In the genomic region with DNA sequence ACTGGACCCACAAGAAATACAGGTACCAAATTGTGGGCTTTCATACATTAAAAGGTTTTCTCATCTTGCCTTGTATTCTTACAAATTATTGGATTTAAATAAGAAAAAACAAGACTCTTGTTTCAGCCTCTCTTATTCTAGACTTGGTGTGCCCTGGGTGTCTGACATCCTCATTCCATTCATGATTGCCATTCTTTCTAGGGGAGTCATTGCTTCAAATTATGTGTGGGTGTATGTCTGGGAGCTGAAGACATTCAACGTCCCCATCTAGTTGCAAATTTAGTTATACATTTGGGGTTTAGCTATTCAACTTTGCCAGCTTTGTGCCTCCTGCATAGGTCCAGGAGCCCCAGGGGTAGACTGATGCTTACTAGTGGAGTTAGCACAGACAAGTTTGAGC, we compare ENCODE assay signal across 11 cellular contexts. TPM values are rescaled to one million over a fixed set of nuclear protein-coding genes. Genes with fewer than 3 reads are reported as not detected.
DNase-seq lines count a peak whose midpoint lies in the region; ATAC-seq and TF ChIP-seq lines count a peak whose summit lies in the region.
"Had no signal": no experiment of that assay in that cellular context is flagged by ENCODE, and none has a peak within 500 bp of the region (broad histone marks: within the 10 kb centered on the region; RNA-seq: fewer than 3 reads in every experiment).

No MANE protein-coding gene starts in this region.

- peaks cover 100% of the 10 kb centered on the region for H3K79me2 ChIP-seq in SK-N-SH (ENCODE audit: insufficient read depth)

- H4K20me1 ChIP-seq in SK-N-SH (ENCODE audit: insufficient read depth): no peaks in the 10 kb centered on the region; the same call in 1 of the 2 replicates

- H3K9me3 ChIP-seq in SK-N-SH: no peaks in the 10 kb centered on the region
- no peaks in the 10 kb centered on the region for H3K9me3 ChIP-seq in skeletal muscle satellite cell (replicated peaks; ENCODE audit: low read length)
- H3K9me3 ChIP-seq in sigmoid colon: no peaks in the 10 kb centered on the region

- H3K27me3 ChIP-seq in SK-N-SH (ENCODE audit: insufficient read depth): no peaks in the 10 kb centered on the region
- H3K27me3 ChIP-seq in skeletal muscle satellite cell (ENCODE audit: control insufficient read depth, insufficient read depth, low read length): no peaks in the 10 kb centered on the region
- H3K27me3 ChIP-seq in sigmoid colon: no peaks in the 10 kb centered on the region

- H3K4me2 ChIP-seq in SK-N-SH: peak overlapping the region; percentile 60
- peak overlapping the region; percentile 84 for H3K4me2 ChIP-seq in skeletal muscle satellite cell (ENCODE audit: low read length)

- H3K9ac ChIP-seq in SK-N-SH (peak overlapping the region; percentile 35; the same call in 1 of the 2 replicates), skeletal muscle satellite cell (ENCODE audit: low read depth, low read length) (peak overlapping the region; percentile 81)

- TF ChIP-seq CTCF in SK-N-SH (IDR thresholded peaks at IDR 0.05): no peak
- no peak for TF ChIP-seq CTCF in fibroblast of the aortic adventitia (IDR thresholded peaks at IDR 0.05; ENCODE audit: insufficient read depth, low read length)
- TF ChIP-seq CTCF in sigmoid colon (IDR thresholded peaks at IDR 0.05): no peak

- H3K27ac ChIP-seq in SK-N-SH (ENCODE audit: low read depth in 2 of 2, low read length in 1 of 2): peak overlapping the region; percentile 65 to 75; a peak in 3 of 4 replicates
- H3K27ac ChIP-seq in sigmoid colon: peak overlapping the region in 2 of 4 donors; percentile 27 to 41

- POLR2A ChIA-PET in SK-N-SH (lab: Yijun Ruan, JAX): no interaction called here

- ATAC-seq in left lobe of liver (no peak), HG02623 (IDR thresholded peaks at IDR 0.05; ENCODE audit: unreplicated experiment) (no peak)

- TF ChIP-seq POLR2A in sigmoid colon (IDR thresholded peaks at IDR 0.05): no peak

- H3K9me2 ChIP-seq in SK-N-SH: no peaks in the 10 kb centered on the region

- CTCF ChIA-PET in SK-N-SH (lab: Yijun Ruan, JAX): interaction anchor here (1.0 to 2.2 kb wide), 2 partner anchors 18 to 270 kb away, joined by 4 to 6 read pairs; a partner anchor contains a TSS

- peaks cover 3 to 18% of the 10 kb centered on the region in 2 experiments for H3K36me3 ChIP-seq in SK-N-SH (replicated peaks in 1 of 2; ENCODE audit: control insufficient read depth in 1 of 2, insufficient read depth in 2 of 2, low read length in 1 of 2)
- H3K36me3 ChIP-seq in skeletal muscle satellite cell (ENCODE audit: insufficient read depth, low read length): peaks cover 14% of the 10 kb centered on the region
- H3K36me3 ChIP-seq in sigmoid colon: no peaks in the 10 kb centered on the region

- DNase-seq in GM03348 (ENCODE audit: low spot score) (peak; percentile 87), SK-N-SH (no peak), fibroblast of the aortic adventitia (ENCODE audit: low read depth) (peak; percentile 82), left lobe of liver (ENCODE audit: low spot score) (no peak), sigmoid colon (no peak)
- no peak for DNase-seq in stimulated activated naive CD4-positive, alpha-beta T cell treated with Interleukin-2 at 50 U/mL for 16 hours (lab: John Stamatoyannopoulos, UW)
- DNase-seq: activated T-cell treated with anti-CD3 and anti-CD28 coated beads, Interleukin-2, amount 50 U/mL, for 48 hours; NCI-H1930; occipital lobe had no signal

- H2AFZ ChIP-seq in SK-N-SH (ENCODE audit: low read depth): peak overlapping the region; percentile 33; the same call in 1 of the 2 replicates

- no peak for TF ChIP-seq RAD21 in SK-N-SH (IDR thresholded peaks at IDR 0.05; ENCODE audit: low read length)

- intact Hi-C loops in sigmoid colon (cut with DNase I): no loop called here

- peaks cover 45% of the 10 kb centered on the region for H3F3A ChIP-seq in SK-N-SH (replicated peaks; ENCODE audit: insufficient read depth)

- peak in 1 of 2 experiments; percentile 45; a peak in 1 of 4 replicates for TF ChIP-seq EP300 in SK-N-SH (IDR thresholded peaks at IDR 0.05; ENCODE audit: borderline replicate concordance in 1 of 2, low read depth in 1 of 2, low read length in 1 of 2)
- TF ChIP-seq EP300 in sigmoid colon (IDR thresholded peaks at IDR 0.05): no peak

- H3K4me3 ChIP-seq in SK-N-SH (ENCODE audit: low read depth in 2 of 2, low read length in 1 of 2) (no peak overlapping the region), fibroblast of the aortic adventitia (ENCODE audit: low read depth, low read length) (no peak overlapping the region), skeletal muscle satellite cell (ENCODE audit: low read length) (peak overlapping the region; percentile 43), sigmoid colon (no peak overlapping the region)

- WGBS in SK-N-SH (ENCODE audit: low lambda C conversion rate): 15% methylated on average over 1 of the region's 1 CpG
- WGBS in sigmoid colon, 2 donors: 53 to 61% methylated on average over 1 of the region's 1 CpG

- H3K4me1 ChIP-seq in SK-N-SH (ENCODE audit: control insufficient read depth in 1 of 2, insufficient read depth in 2 of 2, low read depth in 1 of 2, low read length in 1 of 2): peaks cover 3 to 45% of the 10 kb centered on the region in 2 experiments; a peak in 3 of 4 replicates
- peaks cover 84% of the 10 kb centered on the region for H3K4me1 ChIP-seq in skeletal muscle satellite cell (ENCODE audit: control insufficient read depth, insufficient read depth, low read length)
- H3K4me1 ChIP-seq in sigmoid colon: peaks cover 0 to 50% (median 19%) of the 10 kb centered on the region in 4 donors

TF ChIP-seq in SK-N-SH, 30 proteins besides CTCF, POLR2A, EP300 and RAD21:
- TF ChIP-seq TCF12 (IDR thresholded peaks at IDR 0.05) (peak; percentile 18; the same call in 1 of the 2 replicates), FOSL2 (IDR thresholded peaks at IDR 0.05; ENCODE audit: borderline replicate concordance, low read depth) (peak; percentile 72; the same call in 1 of the 2 replicates), TEAD4 (IDR thresholded peaks at IDR 0.05; ENCODE audit: borderline replicate concordance, insufficient read depth) (peak; percentile 88), ELF1 (IDR thresholded peaks at IDR 0.05) (peak; percentile 85), JUND (IDR thresholded peaks at IDR 0.05) (peak; percentile 73), POLR2AphosphoS5 (IDR thresholded peaks at IDR 0.05; ENCODE audit: low read depth, low read length) (peak; percentile 41; the same call in 1 of the 2 replicates), EZH2phosphoT487 (IDR thresholded peaks at IDR 0.05; ENCODE audit: borderline replicate concordance, low read depth) (no peak), MXI1 (IDR thresholded peaks at IDR 0.05; ENCODE audit: low read depth, low read length) (no peak)
- TF ChIP-seq, protein P1, sequence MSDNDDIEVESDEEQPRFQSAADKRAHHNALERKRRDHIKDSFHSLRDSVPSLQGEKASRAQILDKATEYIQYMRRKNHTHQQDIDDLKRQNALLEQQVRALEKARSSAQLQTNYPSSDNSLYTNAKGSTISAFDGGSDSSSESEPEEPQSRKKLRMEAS (IDR thresholded peaks at IDR 0.05; ENCODE audit: low read depth): 0 out of 2 replicates have a peak, but pooled peaks have one; percentile 12

RNA-seq across cellular contexts. Expression of a gene that starts 18.1 kb away (rescaled TPM):
- polyA plus RNA-seq in SK-N-SH (2012; rRNA removed) (20.1 and 24.5 TPM in 2 replicates), sigmoid colon (1 to 10 TPM; 2.8 to 7.1 (median 4.2) TPM)
- polyA plus RNA-seq in SK-N-SH (2012; cell fraction: cytosol; rRNA removed): 16.5 and 20.7 TPM in 2 replicates
- 8.9 and 22.7 TPM in 2 replicates for polyA plus RNA-seq in SK-N-SH (2012; cell fraction: nucleus; rRNA removed)
- total RNA-seq in fibroblast of the aortic adventitia (ENCODE audit: low replicate concordance) (15.4 and 20.1 TPM in 2 replicates), left lobe of liver (1.0 TPM), sigmoid colon (10 to 100 TPM; 11.8 to 20.7 (median 17.9) TPM)
- 14.0 and 15.0 TPM in 2 replicates for total RNA-seq in skeletal muscle satellite cell (2012; rRNA removed)

Comparison
In these comparisons a context has a peak if more than half of its experiments do, and no peak if none do; other contexts are left out.
1. DNase-seq: peak in GM03348 (single experiment) and fibroblast of the aortic adventitia (single experiment); none in SK-N-SH (single experiment), left lobe of liver (single experiment), sigmoid colon (single experiment) and stimulated activated naive CD4-positive, alpha-beta T cell treated with Interleukin-2 at 50 U/mL for 16 hours (single experiment).